8 cellular contexts compared by ENCODE assay signal in genomic region chr17:4074831-4075495, GRCh38.
DNase-seq lines count a peak whose midpoint lies in the region; ATAC-seq and TF ChIP-seq lines count a peak whose summit lies in the region.

No MANE protein-coding gene starts in this region.

- H3K36me3 ChIP-seq in left lung = peaks cover 0 to 98% of the 10 kb centered on the region in 2 donors
- peaks cover 2 to 4% of the 10 kb centered on the region in 2 donors for H3K36me3 ChIP-seq in aorta (ENCODE audit: control insufficient read depth in 1 of 2, insufficient read depth in 2 of 2, low read length in 1 of 2)

- 65 to 67% methylated on average over 10 of the region's 10 CpGs for WGBS in aorta, 2 donors

- no peak overlapping the region for H3K4me3 ChIP-seq in left lung
- H3K4me3 ChIP-seq in aorta (ENCODE audit: low read length in 2 of 2) = no peak overlapping the region

- H3K27ac ChIP-seq in left lung (no peak overlapping the region), aorta (ENCODE audit: low read depth in 1 of 2, low read length in 2 of 2) (peak overlapping the region in 1 of 2 donors; percentile 37)

- H3K9me3 ChIP-seq in left lung = no peaks in the 10 kb centered on the region
- H3K9me3 ChIP-seq in aorta (ENCODE audit: control insufficient read depth, low read length) = no peaks in the 10 kb centered on the region

- peak; percentile 43 to 55 for TF ChIP-seq CTCF in left lung (IDR thresholded peaks at IDR 0.05)

- DNase-seq in COLO668 (lab: John Stamatoyannopoulos, UW; ENCODE audit: unreplicated experiment) (peak; percentile 1), NCI-H748 treated with DMSO at 0.1 percent for 48 hours (lab: John Stamatoyannopoulos, UW) (peak; percentile 51), left lung (no peak), aorta (no peak)
- DNase-seq in central memory CD4-positive, alpha-beta T cell = peak; percentile 40

- ATAC-seq in GM18517 (IDR thresholded peaks at IDR 0.05; ENCODE audit: unreplicated experiment) (peak; percentile 37), HG03066 (IDR thresholded peaks at IDR 0.05; ENCODE audit: low read depth, unreplicated experiment) (peak; percentile 13), left lung (peak; percentile 79), aorta (ENCODE audit: low FRiP score) (peak; percentile 66), HG03139 (IDR thresholded peaks at IDR 0.05; ENCODE audit: unreplicated experiment) (no peak)

- intact Hi-C loops in left lung (cut with DNase I) = no loop called here
- intact Hi-C loops in aorta (cut with DNase I) = loop anchor here (2.0 to 5.0 kb wide), 3 partner anchors 160 to 208 kb away; no protein-coding TSS in a partner anchor

- H3K4me1 ChIP-seq in left lung = peaks cover 0 to 9% of the 10 kb centered on the region in 2 donors
- peaks cover 0 to 4% of the 10 kb centered on the region in 2 donors for H3K4me1 ChIP-seq in aorta (ENCODE audit: control insufficient read depth in 1 of 2, insufficient read depth in 2 of 2, low read length in 2 of 2)

- no peaks in the 10 kb centered on the region for H3K27me3 ChIP-seq in left lung
- H3K27me3 ChIP-seq in aorta (ENCODE audit: control insufficient read depth in 1 of 2, insufficient read depth in 2 of 2, low read length in 1 of 2) = no peaks in the 10 kb centered on the region

Comparison
In these comparisons a context has a peak if more than half of its experiments do, and no peak if none do; other contexts are left out.
1. DNase-seq: peak in COLO668 (single experiment), NCI-H748 treated with DMSO at 0.1 percent for 48 hours (single experiment) and central memory CD4-positive, alpha-beta T cell (single experiment); none in left lung (0 of 2) and aorta (0 of 2).
2. intact Hi-C loops: an anchor here in aorta (2.0 to 5.0 kb wide); none called in left lung.